In the genomic region with DNA sequence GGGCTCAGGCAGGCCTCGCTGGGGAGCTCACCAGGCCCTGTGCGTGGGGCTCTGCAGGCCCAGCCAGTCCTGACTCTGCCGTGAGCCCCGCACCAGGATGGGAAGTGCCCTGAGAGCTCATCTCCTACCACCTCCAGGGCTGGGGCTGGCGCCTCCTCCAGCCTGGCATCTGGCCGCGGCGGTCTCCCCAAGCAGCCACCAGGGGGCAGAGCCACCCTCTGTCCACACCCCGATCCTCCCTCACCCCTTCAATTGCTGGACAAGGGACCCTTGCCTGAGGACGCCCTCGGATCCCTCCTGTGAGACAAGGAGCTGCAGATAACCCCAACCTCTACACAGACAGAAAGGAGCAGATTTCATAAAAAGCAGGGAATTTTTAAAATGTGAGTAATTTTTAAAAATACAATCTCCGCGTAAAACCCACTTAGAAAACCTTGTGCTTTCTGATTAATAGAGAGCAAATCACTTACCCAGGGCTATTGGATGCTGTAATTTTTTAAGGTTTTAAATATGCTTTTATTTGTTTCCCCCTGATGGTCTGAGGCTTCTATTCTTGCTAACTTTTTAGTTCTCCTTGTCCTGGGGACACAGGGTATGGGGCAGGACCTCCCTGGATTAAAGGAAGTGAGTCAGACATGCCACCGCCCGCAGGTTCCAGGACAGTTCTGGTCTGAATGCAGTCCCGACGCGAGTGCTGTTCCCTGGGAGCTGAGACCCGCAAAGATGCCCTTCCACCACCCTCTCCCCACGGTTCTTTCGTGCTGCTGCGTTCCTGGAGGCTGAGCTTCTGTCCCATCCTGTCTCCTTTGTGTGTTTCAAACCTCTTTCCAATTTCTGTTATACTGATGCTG, we compare ENCODE assay signal across 1 cellular context.
TF ChIP-seq lines count a peak whose summit lies in the region.

No MANE protein-coding gene starts in this region.

TF ChIP-seq in HCT116, 20 proteins besides CTCF, POLR2A, EP300 and RAD21:
- no peak for TF ChIP-seq SIN3A (IDR thresholded peaks at IDR 0.05; ENCODE audit: low read depth)
- TF ChIP-seq, protein P1, sequence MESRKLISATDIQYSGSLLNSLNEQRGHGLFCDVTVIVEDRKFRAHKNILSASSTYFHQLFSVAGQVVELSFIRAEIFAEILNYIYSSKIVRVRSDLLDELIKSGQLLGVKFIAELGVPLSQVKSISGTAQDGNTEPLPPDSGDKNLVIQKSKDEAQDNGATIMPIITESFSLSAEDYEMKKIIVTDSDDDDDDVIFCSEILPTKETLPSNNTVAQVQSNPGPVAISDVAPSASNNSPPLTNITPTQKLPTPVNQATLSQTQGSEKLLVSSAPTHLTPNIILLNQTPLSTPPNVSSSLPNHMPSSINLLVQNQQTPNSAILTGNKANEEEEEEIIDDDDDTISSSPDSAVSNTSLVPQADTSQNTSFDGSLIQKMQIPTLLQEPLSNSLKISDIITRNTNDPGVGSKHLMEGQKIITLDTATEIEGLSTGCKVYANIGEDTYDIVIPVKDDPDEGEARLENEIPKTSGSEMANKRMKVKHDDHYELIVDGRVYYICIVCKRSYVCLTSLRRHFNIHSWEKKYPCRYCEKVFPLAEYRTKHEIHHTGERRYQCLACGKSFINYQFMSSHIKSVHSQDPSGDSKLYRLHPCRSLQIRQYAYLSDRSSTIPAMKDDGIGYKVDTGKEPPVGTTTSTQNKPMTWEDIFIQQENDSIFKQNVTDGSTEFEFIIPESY (IDR thresholded peaks at IDR 0.05; ENCODE audit: extremely low read depth, insufficient replicate concordance, low read length): no peak
- TF ChIP-seq CBX3 (IDR thresholded peaks at IDR 0.05; ENCODE audit: low read depth): no peak
- no peak for TF ChIP-seq TCF7L2 (IDR thresholded peaks at IDR 0.05; ENCODE audit: borderline replicate concordance, extremely low read depth, insufficient read depth, insufficient read length)
- no peak for TF ChIP-seq EZH2phosphoT487 (IDR thresholded peaks at IDR 0.05; ENCODE audit: borderline replicate concordance)
- no peak for TF ChIP-seq YY1 (IDR thresholded peaks at IDR 0.05; ENCODE audit: extremely low read depth, insufficient replicate concordance, low read depth, low read length)
- no peak for TF ChIP-seq EGR1 (IDR thresholded peaks at IDR 0.05; ENCODE audit: low read depth)
- no peak for TF ChIP-seq FOSL1 (IDR thresholded peaks at IDR 0.05; ENCODE audit: low read depth)
- TF ChIP-seq SRF (IDR thresholded peaks at IDR 0.05; ENCODE audit: low read depth): no peak
- TF ChIP-seq, protein P2, sequence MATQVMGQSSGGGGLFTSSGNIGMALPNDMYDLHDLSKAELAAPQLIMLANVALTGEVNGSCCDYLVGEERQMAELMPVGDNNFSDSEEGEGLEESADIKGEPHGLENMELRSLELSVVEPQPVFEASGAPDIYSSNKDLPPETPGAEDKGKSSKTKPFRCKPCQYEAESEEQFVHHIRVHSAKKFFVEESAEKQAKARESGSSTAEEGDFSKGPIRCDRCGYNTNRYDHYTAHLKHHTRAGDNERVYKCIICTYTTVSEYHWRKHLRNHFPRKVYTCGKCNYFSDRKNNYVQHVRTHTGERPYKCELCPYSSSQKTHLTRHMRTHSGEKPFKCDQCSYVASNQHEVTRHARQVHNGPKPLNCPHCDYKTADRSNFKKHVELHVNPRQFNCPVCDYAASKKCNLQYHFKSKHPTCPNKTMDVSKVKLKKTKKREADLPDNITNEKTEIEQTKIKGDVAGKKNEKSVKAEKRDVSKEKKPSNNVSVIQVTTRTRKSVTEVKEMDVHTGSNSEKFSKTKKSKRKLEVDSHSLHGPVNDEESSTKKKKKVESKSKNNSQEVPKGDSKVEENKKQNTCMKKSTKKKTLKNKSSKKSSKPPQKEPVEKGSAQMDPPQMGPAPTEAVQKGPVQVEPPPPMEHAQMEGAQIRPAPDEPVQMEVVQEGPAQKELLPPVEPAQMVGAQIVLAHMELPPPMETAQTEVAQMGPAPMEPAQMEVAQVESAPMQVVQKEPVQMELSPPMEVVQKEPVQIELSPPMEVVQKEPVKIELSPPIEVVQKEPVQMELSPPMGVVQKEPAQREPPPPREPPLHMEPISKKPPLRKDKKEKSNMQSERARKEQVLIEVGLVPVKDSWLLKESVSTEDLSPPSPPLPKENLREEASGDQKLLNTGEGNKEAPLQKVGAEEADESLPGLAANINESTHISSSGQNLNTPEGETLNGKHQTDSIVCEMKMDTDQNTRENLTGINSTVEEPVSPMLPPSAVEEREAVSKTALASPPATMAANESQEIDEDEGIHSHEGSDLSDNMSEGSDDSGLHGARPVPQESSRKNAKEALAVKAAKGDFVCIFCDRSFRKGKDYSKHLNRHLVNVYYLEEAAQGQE (IDR thresholded peaks at IDR 0.05; ENCODE audit: low read depth): no peak
- TF ChIP-seq, protein P3, sequence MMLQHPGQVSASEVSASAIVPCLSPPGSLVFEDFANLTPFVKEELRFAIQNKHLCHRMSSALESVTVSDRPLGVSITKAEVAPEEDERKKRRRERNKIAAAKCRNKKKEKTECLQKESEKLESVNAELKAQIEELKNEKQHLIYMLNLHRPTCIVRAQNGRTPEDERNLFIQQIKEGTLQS (IDR thresholded peaks at IDR 0.05): no peak
- no peak for TF ChIP-seq ZNF274 (IDR thresholded peaks at IDR 0.05; ENCODE audit: low read depth, low read length)
- no peak for TF ChIP-seq ELF1 (IDR thresholded peaks at IDR 0.05; ENCODE audit: borderline replicate concordance, low read depth)
- no peak for TF ChIP-seq ZFX (IDR thresholded peaks at IDR 0.05)
- TF ChIP-seq CEBPB (IDR thresholded peaks at IDR 0.05; ENCODE audit: low read depth): no peak
- no peak for TF ChIP-seq POLR2AphosphoS5 (IDR thresholded peaks at IDR 0.05; ENCODE audit: low read depth, low read length)
- no peak for TF ChIP-seq SP1 (IDR thresholded peaks at IDR 0.05; ENCODE audit: low read depth)
